8 cellular contexts compared by ENCODE assay signal in genomic region chr17:68258890-68259435, GRCh38. TPM values are rescaled to one million over a fixed set of nuclear protein-coding genes. Genes with fewer than 3 reads are reported as not detected.
A peak's percentile ranks its signal among the peaks of the same experiment; 100 is the strongest.
DNase-seq lines count a peak whose midpoint lies in the region; ATAC-seq, FAIRE-seq and TF ChIP-seq lines count a peak whose summit lies in the region.
"Not testable (repeated sequence)": the region's sequence is repeated elsewhere in the genome, so short reads cannot be mapped to it uniquely, and the experiment has no call there.

No MANE protein-coding gene starts in this region.

- not testable (repeated sequence) for DNase-seq in A549 (ENCODE audit: low read depth in 1 of 2, low spot score in 1 of 2)
- DNase-seq in MV-4-11 (lab: John Stamatoyannopoulos, UW): peak; percentile 62
- peak; percentile 77 for DNase-seq in activated CD4-positive, alpha-beta T cell treated with anti-CD3 and anti-CD28 coated beads for 36 hours
- DNase-seq in immature natural killer cell: peak; percentile 86 to 92 (median 90)
- peak; percentile 39 to 69 (median 68) for DNase-seq in stimulated activated CD4-positive, alpha-beta T cell treated with anti-CD3 and anti-CD28 coated beads, Interleukin-12 subunit alpha, Interleukin-12 subunit beta, amount 100 ng/mL, for 48 hours (ENCODE audit: low read depth in 2 of 3, low spot score in 1 of 3)

- H3K4me1 ChIP-seq in A549: not testable (repeated sequence)

- not testable (repeated sequence) for TF ChIP-seq POLR2A in A549 (IDR thresholded peaks at IDR 0.05; ENCODE audit: low read length)

- not testable (repeated sequence) for TF ChIP-seq EP300 in A549 (IDR thresholded peaks at IDR 0.05)

- 88% methylated on average over 35 of the region's 42 CpGs for WGBS in A549 (ENCODE audit: missing lambda C conversion rate)

- not testable (repeated sequence) for H3K9me3 ChIP-seq in A549

- ATAC-seq in A549 (peak; percentile 71 to 82), GM18867 (IDR thresholded peaks at IDR 0.05; ENCODE audit: unreplicated experiment) (peak; percentile 87), HG02840 (IDR thresholded peaks at IDR 0.05; ENCODE audit: low FRiP score, unreplicated experiment) (peak; percentile 86)
- peak; percentile 76 for ATAC-seq in activated CD4-positive, alpha-beta T cell treated with anti-CD3 and anti-CD28 coated beads for 36 hours

- H3K27me3 Mint-ChIP-seq in activated CD4-positive, alpha-beta T cell treated with anti-CD3 and anti-CD28 coated beads for 36 hours; brain: not testable (repeated sequence)
- H3K27me3 Mint-ChIP-seq in immature natural killer cell (ENCODE audit: low read depth in 3 of 3): peaks cover 0 to 16% (median 7%) of the 10 kb centered on the region in 3 donors

- H3K4me3 ChIP-seq in A549: not testable (repeated sequence)

- H3K4me1 Mint-ChIP-seq in activated CD4-positive, alpha-beta T cell treated with anti-CD3 and anti-CD28 coated beads for 36 hours: peaks cover 66% of the 10 kb centered on the region
- H3K4me1 Mint-ChIP-seq in brain (peaks cover 53% of the 10 kb centered on the region), immature natural killer cell (peaks cover 85 to 90% of the 10 kb centered on the region in 2 donors)

- H3K27ac ChIP-seq in A549: not testable (repeated sequence)

- H3K9me3 Mint-ChIP-seq in activated CD4-positive, alpha-beta T cell treated with anti-CD3 and anti-CD28 coated beads for 36 hours (ENCODE audit: low read depth); brain; immature natural killer cell: not testable (repeated sequence)

- peak overlapping the region; percentile 92 for H3K27ac Mint-ChIP-seq in activated CD4-positive, alpha-beta T cell treated with anti-CD3 and anti-CD28 coated beads for 36 hours
- H3K27ac Mint-ChIP-seq in brain: peak overlapping the region in 3 of 5 experiments; percentile 53 to 93 (median 86)
- peak overlapping the region; percentile 93 to 100 (median 98) for H3K27ac Mint-ChIP-seq in immature natural killer cell

- intact Hi-C loops in activated CD4-positive, alpha-beta T cell treated with anti-CD3 and anti-CD28 coated beads for 36 hours (cut with DNase I, micrococcal nuclease): loop anchor here (1.0 to 10.0 kb wide), 4 partner anchors 11 to 1954 kb away; partner anchors contain the start of genes AMZ2 (in 2 of the 2), ARSG (in 2 of the 2), SLC16A6 (in 2 of the 2) and PRKCA (in 1 of the 2)

- not testable (repeated sequence) for H3K4me2 ChIP-seq in A549

- TF ChIP-seq RAD21 in A549 (conservative IDR thresholded peaks at IDR 0.05 in 1 of 2, IDR thresholded peaks at IDR 0.05 in 1 of 2): not testable (repeated sequence)

- peaks cover 35% of the 10 kb centered on the region for H3K36me3 Mint-ChIP-seq in activated CD4-positive, alpha-beta T cell treated with anti-CD3 and anti-CD28 coated beads for 36 hours (ENCODE audit: low read depth)
- peaks cover 24% of the 10 kb centered on the region for H3K36me3 Mint-ChIP-seq in brain
- not testable (repeated sequence) for H3K36me3 Mint-ChIP-seq in immature natural killer cell

- peak overlapping the region; percentile 70 for H3K4me3 Mint-ChIP-seq in activated CD4-positive, alpha-beta T cell treated with anti-CD3 and anti-CD28 coated beads for 36 hours
- H3K4me3 Mint-ChIP-seq in brain (peak overlapping the region in 4 of 5 experiments; percentile 52 to 74 (median 68)), immature natural killer cell (peak overlapping the region; percentile 75 to 84 (median 81))

- not testable (repeated sequence) for FAIRE-seq in A549 (lab: Jason Lieb, UNC)

- TF ChIP-seq CTCF in A549 (IDR thresholded peaks at IDR 0.05); brain (conservative IDR thresholded peaks at IDR 0.05): not testable (repeated sequence)

- CTCF ChIA-PET in A549 (lab: Yijun Ruan, JAX): interaction anchor here (0.7 to 3.0 kb wide), 8 partner anchors 11 to 987 kb away, joined by 3 to 12 read pairs (median 4); partner anchors contain the start of gene AMZ2
- CTCF ChIA-PET in activated CD4-positive, alpha-beta T cell treated with anti-CD3 and anti-CD28 coated beads for 36 hours (lab: Charles Lee): interaction anchor here (0.7 to 2.5 kb wide), 11 partner anchors 11 to 205 kb away, joined by 3 to 9 read pairs (median 3); partner anchors contain the start of genes AMZ2 and WIPI1

- POLR2A ChIA-PET in A549 (lab: Yijun Ruan, JAX): not testable (repeated sequence)
- POLR2A ChIA-PET in activated CD4-positive, alpha-beta T cell treated with anti-CD3 and anti-CD28 coated beads for 36 hours (lab: Charles Lee): interaction anchor here (0.7 kb wide), 1 partner anchor 33 kb away, joined by 3 read pairs; no protein-coding TSS in a partner anchor

RNA-seq across cellular contexts. Expression of gene AMZ2, which starts 11.1 kb away (rescaled TPM):
- polyA plus RNA-seq in A549 (2011; rRNA removed): 186 and 201 TPM in 2 replicates
- 80.2 and 84.0 TPM in 2 replicates for polyA plus RNA-seq in A549 (2012; cell fraction: cytosol; rRNA removed)
- polyA plus RNA-seq in A549 (2012; cell fraction: nucleus; rRNA removed): 34.3 and 46.9 TPM in 2 replicates
- 105 to 111 TPM (median 109 TPM) in 3 replicates for polyA plus RNA-seq in A549 (2017; fragmentation: RNase III; extraction: RNeasy Plus Mini Kit Qiagen cat#74134 plus additional on column Dnase treatment)
- 42.1 and 44.1 TPM in 2 replicates for polyA minus RNA-seq in A549 (2011; rRNA and poly(A)+ RNA removed)
- total RNA-seq in activated CD4-positive, alpha-beta T cell treated with anti-CD3 and anti-CD28 coated beads for 36 hours: 100 to 1,000 TPM; 119 to 150 TPM
- polyA plus RNA-seq in brain (ENCODE audit: insufficient read depth, low read depth, low replicate concordance): 142 TPM
- polyA plus RNA-seq in immature natural killer cell: 100 to 1,000 TPM; 146 to 193 (median 169) TPM

RNA-seq across cellular contexts. Expression of gene SLC16A6, which starts 32.0 kb away (rescaled TPM):
- polyA plus RNA-seq in A549 (2011; rRNA removed) (0.28 and 0.52 TPM in 2 replicates), A549 (2017; fragmentation: RNase III; extraction: RNeasy Plus Mini Kit Qiagen cat#74134 plus additional on column Dnase treatment) (0.08 to 0.33 TPM (median 0.17 TPM) in 3 replicates), brain (ENCODE audit: insufficient read depth, low read depth, low replicate concordance) (1.5 TPM), immature natural killer cell (1 to 10 TPM in 2 of 3 donors, under 1 TPM in 1; 0.88 to 4.8 (median 3.5) TPM)
- polyA plus RNA-seq in A549 (2012; cell fraction: cytosol; rRNA removed): 0.17 and 0.19 TPM in 2 replicates
- 0.10 and 0.15 TPM in 2 replicates for polyA plus RNA-seq in A549 (2012; cell fraction: nucleus; rRNA removed)
- 0.39 and 0.50 TPM in 2 replicates for polyA minus RNA-seq in A549 (2011; rRNA and poly(A)+ RNA removed)
- 1 to 10 TPM; 2.9 to 3.2 TPM for total RNA-seq in activated CD4-positive, alpha-beta T cell treated with anti-CD3 and anti-CD28 coated beads for 36 hours

RNA-seq across cellular contexts. Expression of gene ARSG, which starts 32.3 kb away (rescaled TPM):
- 1.6 and 1.7 TPM in 2 replicates for polyA plus RNA-seq in A549 (2011; rRNA removed)
- 0.95 and 1.0 TPM in 2 replicates for polyA plus RNA-seq in A549 (2012; cell fraction: cytosol; rRNA removed)
- 0.47 and 1.3 TPM in 2 replicates for polyA plus RNA-seq in A549 (2012; cell fraction: nucleus; rRNA removed)
- 0.32 to 0.60 TPM (median 0.57 TPM) in 3 replicates for polyA plus RNA-seq in A549 (2017; fragmentation: RNase III; extraction: RNeasy Plus Mini Kit Qiagen cat#74134 plus additional on column Dnase treatment)
- 1.3 and 1.8 TPM in 2 replicates for polyA minus RNA-seq in A549 (2011; rRNA and poly(A)+ RNA removed)
- 10 to 100 TPM in 1 of 2 experiments, 1 to 10 TPM in 1; 7.8 to 10.9 TPM for total RNA-seq in activated CD4-positive, alpha-beta T cell treated with anti-CD3 and anti-CD28 coated beads for 36 hours
- polyA plus RNA-seq in brain (ENCODE audit: insufficient read depth, low read depth, low replicate concordance): 5.5 TPM
- 10 to 100 TPM; 15.0 to 18.7 (median 15.3) TPM for polyA plus RNA-seq in immature natural killer cell
